ENCODE assay signal across 31 cellular contexts in the genomic region with DNA sequence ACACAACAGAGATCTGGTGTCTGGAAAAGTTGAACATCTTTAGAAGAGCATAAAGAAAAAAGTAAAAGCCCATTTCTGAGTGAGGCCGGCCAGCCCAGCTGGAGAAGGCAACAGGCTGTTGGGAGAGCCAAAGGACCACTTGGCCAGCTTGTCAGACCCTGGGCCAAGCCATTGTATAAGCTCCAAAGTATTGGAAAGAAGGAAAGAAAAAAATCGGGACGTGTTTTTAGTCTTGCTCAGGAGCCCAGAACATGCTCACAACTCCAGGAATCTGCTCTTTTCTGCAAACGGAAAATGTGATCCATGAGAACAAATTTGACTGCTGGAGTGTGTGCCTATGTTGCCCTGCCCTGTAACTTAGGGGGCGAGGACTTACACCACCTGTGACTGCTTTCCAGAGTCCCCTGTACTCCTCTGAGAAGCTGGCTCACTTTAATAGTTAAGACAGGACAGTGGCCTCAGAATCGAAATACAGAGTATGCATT. TPM values are rescaled to one million over a fixed set of nuclear protein-coding genes. Genes with fewer than 3 reads are reported as not detected.
DNase-seq lines count a peak whose midpoint lies in the region; ATAC-seq, FAIRE-seq and TF ChIP-seq lines count a peak whose summit lies in the region.
"Had no signal": no experiment of that assay in that cellular context is flagged by ENCODE, and none has a peak within 500 bp of the region (broad histone marks: within the 10 kb centered on the region; RNA-seq: fewer than 3 reads in every experiment).

No MANE protein-coding gene starts in this region.

- no peaks in the 10 kb centered on the region for H3K36me3 ChIP-seq in ascending aorta
- H3K36me3 ChIP-seq: BLaER1 treated with 17β-estradiol and CSF1 and Interleukin-3, amounts not matched to agents 10 nM and 100 nM; gastrocnemius medialis; spleen; thoracic aorta had no signal

- TF ChIP-seq CTCF in ascending aorta (IDR thresholded peaks at IDR 0.05): no peak

- DNase-seq in GM12891 (ENCODE audit: insufficient read length, low spot score) (no peak), ascending aorta (ENCODE audit: low spot score in 2 of 2) (no peak), left ventricle myocardium superior (peak; percentile 46), sciatic nerve (ENCODE audit: low spot score) (no peak), GM03348 (ENCODE audit: low spot score) (no peak)
- DNase-seq: activated CD4-positive, alpha-beta memory T cell treated with anti-CD3 and anti-CD28 coated beads, Interleukin-2, amount 10 ng/mL, durations not matched to agents 7 days and 5 days; activated CD4-positive, CD25-positive, alpha-beta regulatory T cell treated with anti-CD3 and anti-CD28 coated beads, Interleukin-2, amount 50 U/mL, for 72 hours; activated gamma-delta T cell; activated T-cell treated with anti-CD3 and anti-CD28 coated beads for 4 hours; effector memory CD8-positive, alpha-beta T cell; EL; GOT3; KBM-7; mammary epithelial cell; NCI-H1436; NCI-H510A treated with DMSO at 0.1 percent for 48 hours; NK-92 treated with Interleukin-12 subunit alpha and Interleukin-12 subunit beta, amount 100 ng/mL, for 24 hours; occipital lobe; SIG-M5; spleen; stimulated activated CD4-positive, alpha-beta T cell treated with anti-CD3 and anti-CD28 coated beads, Interleukin-4, amount 100 ng/mL, for 1 hour had no signal

- H3K27me3 ChIP-seq in ascending aorta: no peaks in the 10 kb centered on the region
- H3K27me3 ChIP-seq: BLaER1 treated with 17β-estradiol and CSF1 and Interleukin-3, amounts not matched to agents 10 nM and 100 nM; gastrocnemius medialis; spleen had no signal

- peak; percentile 40 for FAIRE-seq in GM12891 (lab: Jason Lieb, UNC)
- FAIRE-seq: HTR-8/SVneo had no signal

- H3K27ac ChIP-seq in ascending aorta: peak overlapping the region; percentile 3 to 23
- H3K27ac ChIP-seq: BLaER1 treated with 17β-estradiol and CSF1 and Interleukin-3, amounts not matched to agents 10 nM and 100 nM; spleen had no signal

- peak; percentile 67 for ATAC-seq in left ventricle myocardium superior
- ATAC-seq in sciatic nerve: peak; percentile 63
- no peak for ATAC-seq in HG03139 (IDR thresholded peaks at IDR 0.05; ENCODE audit: unreplicated experiment)
- no peak for ATAC-seq in GM18502 (IDR thresholded peaks at IDR 0.05; ENCODE audit: poor library complexity, unreplicated experiment)
- no peak for ATAC-seq in GM21381 (IDR thresholded peaks at IDR 0.05; ENCODE audit: unreplicated experiment)
- ATAC-seq: effector memory CD8-positive, alpha-beta T cell; stimulated activated memory B cell treated with anti-CD40 and anti-IgM and Interleukin-4, amounts not matched to agents 10 μg/mL and 1 μg/mL and 100 μg/mL, for 72 hours had no signal

- no peak overlapping the region for H3K4me3 ChIP-seq in ascending aorta
- H3K4me3 ChIP-seq: BLaER1 treated with 17β-estradiol and CSF1 and Interleukin-3, amounts not matched to agents 10 nM and 100 nM; coronary artery; gastrocnemius medialis; spleen; thoracic aorta had no signal

- TF ChIP-seq POLR2A in GM12891 (IDR thresholded peaks at IDR 0.05; ENCODE audit: low read depth, low read length): no peak

- intact Hi-C loops in ascending aorta (cut with DNase I) (no loop called here), left ventricle myocardium superior (cut with micrococcal nuclease) (no loop called here), sciatic nerve (cut with DNase I) (no loop called here)

- H3K9me3 ChIP-seq in ascending aorta: no peaks in the 10 kb centered on the region
- H3K9me3 ChIP-seq: gastrocnemius medialis, spleen, thoracic aorta had no signal

- no peaks in the 10 kb centered on the region for H3K4me1 ChIP-seq in ascending aorta
- H3K4me1 ChIP-seq: BLaER1 treated with 17β-estradiol and CSF1 and Interleukin-3, amounts not matched to agents 10 nM and 100 nM; gastrocnemius medialis; spleen had no signal

TF ChIP-seq in GM12891, 5 proteins besides CTCF, POLR2A, EP300 and RAD21:
- TF ChIP-seq SPI1 (IDR thresholded peaks at IDR 0.05; ENCODE audit: low read depth, low read length): no peak
- no peak for TF ChIP-seq POU2F2 (IDR thresholded peaks at IDR 0.05; ENCODE audit: low read depth, low read length)
- no peak for TF ChIP-seq POLR2AphosphoS5 (IDR thresholded peaks at IDR 0.05; ENCODE audit: low read depth, low read length)
- TF ChIP-seq PAX5 (IDR thresholded peaks at IDR 0.05; ENCODE audit: insufficient read depth, low read length, severe bottlenecking): no peak
- TF ChIP-seq TAF1 (IDR thresholded peaks at IDR 0.05; ENCODE audit: low read depth, low read length): no peak

RNA-seq across cellular contexts. Expression of a gene that starts 10.4 kb away (rescaled TPM):
- polyA plus RNA-seq in GM12891 (2012; ENCODE audit: low read depth, missing spikeins): 24.9 TPM
- total RNA-seq in ascending aorta (13.7 TPM), left ventricle myocardium superior (58.3 TPM), sciatic nerve (49.8 TPM)

RNA-seq across cellular contexts. Expression of a gene that starts 15.7 kb away (rescaled TPM):
- 0.14 TPM for polyA plus RNA-seq in GM12891 (2012; ENCODE audit: low read depth, missing spikeins)
- 1.8 TPM for total RNA-seq in ascending aorta
- total RNA-seq in left ventricle myocardium superior: 7.8 TPM
- total RNA-seq in sciatic nerve: 37.9 TPM
- total RNA-seq: activated CD4-positive, alpha-beta memory T cell treated with anti-CD3 and anti-CD28 coated beads, Interleukin-2, amount 10 ng/mL, durations not matched to agents 7 days and 5 days; kidney epithelial cell; mammary epithelial cell had no signal
- polyA plus RNA-seq: mammary epithelial cell had no signal

Comparison
In these comparisons a context has a peak if more than half of its experiments do, and no peak if none do; other contexts are left out.
1. ATAC-seq: peak in left ventricle myocardium superior (single experiment) and sciatic nerve (single experiment); none in HG03139 (single experiment), GM18502 (single experiment) and GM21381 (single experiment).